In the genomic region with DNA sequence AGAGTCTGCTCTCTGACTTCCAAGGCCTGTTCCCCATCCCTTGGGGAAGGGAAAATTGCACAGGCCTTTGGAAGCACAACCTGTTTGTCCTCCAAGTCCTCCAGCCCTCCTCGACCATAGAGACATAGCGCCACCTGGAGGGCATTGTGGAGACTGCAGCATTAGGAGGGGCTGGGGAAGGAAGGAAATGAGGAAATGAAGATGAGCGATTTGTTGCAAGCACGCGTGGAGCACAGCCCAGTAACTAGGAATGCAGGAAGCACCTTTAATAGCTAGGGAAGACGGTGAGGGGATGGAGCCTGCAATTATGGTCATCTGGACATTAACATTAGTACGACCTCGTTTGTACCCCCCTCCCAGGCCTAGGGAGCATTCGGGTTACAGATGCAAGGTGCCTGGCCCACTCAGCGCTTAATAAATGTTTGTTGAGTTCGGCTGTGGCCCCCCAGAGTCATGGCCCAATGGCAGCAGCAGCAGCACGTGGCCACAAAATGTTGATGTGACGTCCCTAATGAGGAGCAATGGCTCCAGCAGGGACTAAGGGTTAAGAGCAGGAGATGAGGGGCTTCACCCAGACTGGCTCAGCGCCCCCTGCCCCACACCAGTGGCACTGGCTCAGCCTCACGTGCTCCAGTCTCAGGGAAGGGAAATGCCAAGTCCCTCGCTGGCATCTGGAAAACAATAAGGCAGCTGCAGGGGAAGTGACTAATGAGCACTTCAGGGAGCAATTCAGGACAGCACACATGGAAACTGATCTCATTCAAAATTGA, we compare ENCODE assay signal across 1 cellular context.
TF ChIP-seq lines count a peak whose summit lies in the region.

No MANE protein-coding gene starts in this region.

TF ChIP-seq in HepG2, 621 proteins besides CTCF, POLR2A, EP300 and RAD21 (continued from another document and continues in another):
- no peak for TF ChIP-seq SP5 (CRISPR knock-in tag; IDR thresholded peaks at IDR 0.05; ENCODE audit: borderline replicate concordance, low read depth)
- TF ChIP-seq, protein P1, sequence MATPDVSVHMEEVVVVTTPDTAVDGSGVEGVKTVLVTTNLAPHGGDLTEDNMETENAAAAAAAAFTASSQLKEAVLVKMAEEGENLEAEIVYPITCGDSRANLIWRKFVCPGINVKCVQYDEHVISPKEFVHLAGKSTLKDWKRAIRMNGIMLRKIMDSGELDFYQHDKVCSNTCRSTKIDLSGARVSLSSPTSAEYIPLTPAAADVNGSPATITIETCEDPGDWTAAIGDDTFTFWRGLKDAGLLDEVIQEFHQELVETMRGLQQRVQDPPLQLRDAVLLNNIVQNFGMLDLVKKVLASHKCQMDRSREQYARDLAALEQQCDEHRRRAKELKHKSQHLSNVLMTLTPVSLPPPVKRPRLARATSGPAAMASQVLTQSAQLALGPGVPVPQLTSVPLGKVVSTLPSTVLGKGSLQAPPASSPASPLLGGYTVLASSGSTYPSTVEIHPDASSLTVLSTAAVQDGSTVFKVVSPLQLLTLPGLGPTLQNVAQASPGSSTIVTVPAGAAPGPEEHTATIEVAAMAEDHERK (CRISPR knock-in tag; IDR thresholded peaks at IDR 0.05; ENCODE audit: low read depth): no peak
- TF ChIP-seq, protein P2, sequence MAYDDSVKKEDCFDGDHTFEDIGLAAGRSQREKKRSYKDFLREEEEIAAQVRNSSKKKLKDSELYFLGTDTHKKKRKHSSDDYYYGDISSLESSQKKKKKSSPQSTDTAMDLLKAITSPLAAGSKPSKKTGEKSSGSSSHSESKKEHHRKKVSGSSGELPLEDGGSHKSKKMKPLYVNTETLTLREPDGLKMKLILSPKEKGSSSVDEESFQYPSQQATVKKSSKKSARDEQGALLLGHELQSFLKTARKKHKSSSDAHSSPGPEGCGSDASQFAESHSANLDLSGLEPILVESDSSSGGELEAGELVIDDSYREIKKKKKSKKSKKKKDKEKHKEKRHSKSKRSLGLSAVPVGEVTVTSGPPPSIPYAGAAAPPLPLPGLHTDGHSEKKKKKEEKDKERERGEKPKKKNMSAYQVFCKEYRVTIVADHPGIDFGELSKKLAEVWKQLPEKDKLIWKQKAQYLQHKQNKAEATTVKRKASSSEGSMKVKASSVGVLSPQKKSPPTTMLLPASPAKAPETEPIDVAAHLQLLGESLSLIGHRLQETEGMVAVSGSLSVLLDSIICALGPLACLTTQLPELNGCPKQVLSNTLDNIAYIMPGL (CRISPR knock-in tag; IDR thresholded peaks at IDR 0.05; ENCODE audit: borderline replicate concordance in 1 of 2, low read depth in 1 of 2): peak; percentile 21 to 64; a peak in 1 of 4 replicates
- TF ChIP-seq, protein P3, sequence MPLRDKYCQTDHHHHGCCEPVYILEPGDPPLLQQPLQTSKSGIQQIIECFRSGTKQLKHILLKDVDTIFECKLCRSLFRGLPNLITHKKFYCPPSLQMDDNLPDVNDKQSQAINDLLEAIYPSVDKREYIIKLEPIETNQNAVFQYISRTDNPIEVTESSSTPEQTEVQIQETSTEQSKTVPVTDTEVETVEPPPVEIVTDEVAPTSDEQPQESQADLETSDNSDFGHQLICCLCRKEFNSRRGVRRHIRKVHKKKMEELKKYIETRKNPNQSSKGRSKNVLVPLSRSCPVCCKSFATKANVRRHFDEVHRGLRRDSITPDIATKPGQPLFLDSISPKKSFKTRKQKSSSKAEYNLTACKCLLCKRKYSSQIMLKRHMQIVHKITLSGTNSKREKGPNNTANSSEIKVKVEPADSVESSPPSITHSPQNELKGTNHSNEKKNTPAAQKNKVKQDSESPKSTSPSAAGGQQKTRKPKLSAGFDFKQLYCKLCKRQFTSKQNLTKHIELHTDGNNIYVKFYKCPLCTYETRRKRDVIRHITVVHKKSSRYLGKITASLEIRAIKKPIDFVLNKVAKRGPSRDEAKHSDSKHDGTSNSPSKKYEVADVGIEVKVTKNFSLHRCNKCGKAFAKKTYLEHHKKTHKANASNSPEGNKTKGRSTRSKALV (CRISPR knock-in tag; IDR thresholded peaks at IDR 0.05): no peak
- peak; percentile 13; the same call in 1 of the 2 replicates for TF ChIP-seq ZNF12 (CRISPR knock-in tag; IDR thresholded peaks at IDR 0.05)
- 0 out of 2 replicates have a peak, but pooled peaks have one; percentile 19 for TF ChIP-seq TARDBP (CRISPR knock-in tag; IDR thresholded peaks at IDR 0.05)
- TF ChIP-seq, protein P4, sequence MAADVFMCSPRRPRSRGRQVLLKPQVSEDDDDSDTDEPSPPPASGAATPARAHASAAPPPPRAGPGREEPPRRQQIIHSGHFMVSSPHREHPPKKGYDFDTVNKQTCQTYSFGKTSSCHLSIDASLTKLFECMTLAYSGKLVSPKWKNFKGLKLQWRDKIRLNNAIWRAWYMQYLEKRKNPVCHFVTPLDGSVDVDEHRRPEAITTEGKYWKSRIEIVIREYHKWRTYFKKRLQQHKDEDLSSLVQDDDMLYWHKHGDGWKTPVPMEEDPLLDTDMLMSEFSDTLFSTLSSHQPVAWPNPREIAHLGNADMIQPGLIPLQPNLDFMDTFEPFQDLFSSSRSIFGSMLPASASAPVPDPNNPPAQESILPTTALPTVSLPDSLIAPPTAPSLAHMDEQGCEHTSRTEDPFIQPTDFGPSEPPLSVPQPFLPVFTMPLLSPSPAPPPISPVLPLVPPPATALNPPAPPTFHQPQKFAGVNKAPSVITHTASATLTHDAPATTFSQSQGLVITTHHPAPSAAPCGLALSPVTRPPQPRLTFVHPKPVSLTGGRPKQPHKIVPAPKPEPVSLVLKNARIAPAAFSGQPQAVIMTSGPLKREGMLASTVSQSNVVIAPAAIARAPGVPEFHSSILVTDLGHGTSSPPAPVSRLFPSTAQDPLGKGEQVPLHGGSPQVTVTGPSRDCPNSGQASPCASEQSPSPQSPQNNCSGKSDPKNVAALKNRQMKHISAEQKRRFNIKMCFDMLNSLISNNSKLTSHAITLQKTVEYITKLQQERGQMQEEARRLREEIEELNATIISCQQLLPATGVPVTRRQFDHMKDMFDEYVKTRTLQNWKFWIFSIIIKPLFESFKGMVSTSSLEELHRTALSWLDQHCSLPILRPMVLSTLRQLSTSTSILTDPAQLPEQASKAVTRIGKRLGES (CRISPR knock-in tag; IDR thresholded peaks at IDR 0.05; ENCODE audit: borderline replicate concordance): no peak
- no peak for TF ChIP-seq JUNB (CRISPR knock-in tag; IDR thresholded peaks at IDR 0.05; ENCODE audit: borderline replicate concordance)
- no peak for TF ChIP-seq ZNF317 (CRISPR knock-in tag; IDR thresholded peaks at IDR 0.05)
- TF ChIP-seq ZSCAN29 (CRISPR knock-in tag; conservative IDR thresholded peaks at IDR 0.05): no peak
- TF ChIP-seq, protein P5, sequence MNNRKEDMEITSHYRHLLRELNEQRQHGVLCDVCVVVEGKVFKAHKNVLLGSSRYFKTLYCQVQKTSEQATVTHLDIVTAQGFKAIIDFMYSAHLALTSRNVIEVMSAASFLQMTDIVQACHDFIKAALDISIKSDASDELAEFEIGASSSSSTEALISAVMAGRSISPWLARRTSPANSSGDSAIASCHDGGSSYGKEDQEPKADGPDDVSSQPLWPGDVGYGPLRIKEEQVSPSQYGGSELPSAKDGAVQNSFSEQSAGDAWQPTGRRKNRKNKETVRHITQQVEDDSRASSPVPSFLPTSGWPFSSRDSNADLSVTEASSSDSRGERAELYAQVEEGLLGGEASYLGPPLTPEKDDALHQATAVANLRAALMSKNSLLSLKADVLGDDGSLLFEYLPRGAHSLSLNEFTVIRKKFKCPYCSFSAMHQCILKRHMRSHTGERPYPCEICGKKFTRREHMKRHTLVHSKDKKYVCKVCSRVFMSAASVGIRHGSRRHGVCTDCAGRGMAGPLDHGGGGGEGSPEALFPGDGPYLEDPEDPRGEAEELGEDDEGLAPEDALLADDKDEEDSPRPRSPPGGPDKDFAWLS (CRISPR knock-in tag; IDR thresholded peaks at IDR 0.05; ENCODE audit: borderline replicate concordance): 0 out of 2 replicates have a peak, but pooled peaks have one; percentile 25
- TF ChIP-seq IKZF4 (CRISPR knock-in tag; IDR thresholded peaks at IDR 0.05; ENCODE audit: borderline replicate concordance, low read depth, not compliant biosample characterization): no peak
- no peak for TF ChIP-seq ZC3H13 (CRISPR knock-in tag; IDR thresholded peaks at IDR 0.05)
- TF ChIP-seq ZFP36L2 (CRISPR knock-in tag; IDR thresholded peaks at IDR 0.05): 0 out of 2 replicates have a peak, but pooled peaks have one; percentile 41
- no peak for TF ChIP-seq ZNF124 (CRISPR knock-in tag; IDR thresholded peaks at IDR 0.05)
- TF ChIP-seq, protein P6, sequence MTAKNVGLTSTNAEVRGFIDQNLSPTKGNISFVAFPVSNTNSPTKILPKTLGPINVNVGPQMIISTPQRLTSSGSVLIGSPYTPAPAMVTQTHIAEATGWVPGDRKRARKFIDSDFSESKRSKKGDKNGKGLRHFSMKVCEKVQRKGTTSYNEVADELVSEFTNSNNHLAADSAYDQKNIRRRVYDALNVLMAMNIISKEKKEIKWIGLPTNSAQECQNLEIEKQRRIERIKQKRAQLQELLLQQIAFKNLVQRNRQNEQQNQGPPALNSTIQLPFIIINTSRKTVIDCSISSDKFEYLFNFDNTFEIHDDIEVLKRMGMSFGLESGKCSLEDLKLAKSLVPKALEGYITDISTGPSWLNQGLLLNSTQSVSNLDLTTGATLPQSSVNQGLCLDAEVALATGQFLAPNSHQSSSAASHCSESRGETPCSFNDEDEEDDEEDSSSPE (CRISPR knock-in tag; IDR thresholded peaks at IDR 0.05): no peak
- TF ChIP-seq ZNF44 (CRISPR knock-in tag; IDR thresholded peaks at IDR 0.05): no peak
- TF ChIP-seq, protein P7, sequence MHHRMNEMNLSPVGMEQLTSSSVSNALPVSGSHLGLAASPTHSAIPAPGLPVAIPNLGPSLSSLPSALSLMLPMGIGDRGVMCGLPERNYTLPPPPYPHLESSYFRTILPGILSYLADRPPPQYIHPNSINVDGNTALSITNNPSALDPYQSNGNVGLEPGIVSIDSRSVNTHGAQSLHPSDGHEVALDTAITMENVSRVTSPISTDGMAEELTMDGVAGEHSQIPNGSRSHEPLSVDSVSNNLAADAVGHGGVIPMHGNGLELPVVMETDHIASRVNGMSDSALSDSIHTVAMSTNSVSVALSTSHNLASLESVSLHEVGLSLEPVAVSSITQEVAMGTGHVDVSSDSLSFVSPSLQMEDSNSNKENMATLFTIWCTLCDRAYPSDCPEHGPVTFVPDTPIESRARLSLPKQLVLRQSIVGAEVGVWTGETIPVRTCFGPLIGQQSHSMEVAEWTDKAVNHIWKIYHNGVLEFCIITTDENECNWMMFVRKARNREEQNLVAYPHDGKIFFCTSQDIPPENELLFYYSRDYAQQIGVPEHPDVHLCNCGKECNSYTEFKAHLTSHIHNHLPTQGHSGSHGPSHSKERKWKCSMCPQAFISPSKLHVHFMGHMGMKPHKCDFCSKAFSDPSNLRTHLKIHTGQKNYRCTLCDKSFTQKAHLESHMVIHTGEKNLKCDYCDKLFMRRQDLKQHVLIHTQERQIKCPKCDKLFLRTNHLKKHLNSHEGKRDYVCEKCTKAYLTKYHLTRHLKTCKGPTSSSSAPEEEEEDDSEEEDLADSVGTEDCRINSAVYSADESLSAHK (CRISPR knock-in tag; IDR thresholded peaks at IDR 0.05; ENCODE audit: borderline replicate concordance): no peak
- TF ChIP-seq HDAC6 (IDR thresholded peaks at IDR 0.05; ENCODE audit: low read depth, low read length): no peak
- TF ChIP-seq ZNF614 (CRISPR knock-in tag; IDR thresholded peaks at IDR 0.05; ENCODE audit: borderline replicate concordance): peak; percentile 33; the same call in 1 of the 2 replicates
- no peak for TF ChIP-seq SRSF4 (IDR thresholded peaks at IDR 0.05; ENCODE audit: low read depth, low read length, poor library complexity, severe bottlenecking)
- TF ChIP-seq ZNF713 (CRISPR knock-in tag; IDR thresholded peaks at IDR 0.05): no peak
- TF ChIP-seq RBAK (CRISPR knock-in tag; IDR thresholded peaks at IDR 0.05): no peak
- 0 out of 2 replicates have a peak, but pooled peaks have one; percentile 46 for TF ChIP-seq ZNF747 (CRISPR knock-in tag; IDR thresholded peaks at IDR 0.05; ENCODE audit: borderline replicate concordance)
- TF ChIP-seq U2AF1 (optimal IDR thresholded peaks at IDR 0.05; ENCODE audit: low read depth, low read length): no peak
- 0 out of 2 replicates have a peak, but pooled peaks have one; percentile 38 for TF ChIP-seq ZNF788 (CRISPR knock-in tag; IDR thresholded peaks at IDR 0.05; ENCODE audit: borderline replicate concordance)
- 0 out of 2 replicates have a peak, but pooled peaks have one; percentile 30 for TF ChIP-seq ARNTL (CRISPR knock-in tag; IDR thresholded peaks at IDR 0.05)
- TF ChIP-seq ZNF225 (CRISPR knock-in tag; IDR thresholded peaks at IDR 0.05): no peak
- no peak for TF ChIP-seq ZNF20 (CRISPR knock-in tag; IDR thresholded peaks at IDR 0.05)
- no peak for TF ChIP-seq CBX2 (IDR thresholded peaks at IDR 0.05; ENCODE audit: low read depth, low read length)
- TF ChIP-seq CBX2 (CRISPR knock-in tag; IDR thresholded peaks at IDR 0.05; ENCODE audit: low read depth): no peak
- no peak for TF ChIP-seq ZNF652 (CRISPR knock-in tag; IDR thresholded peaks at IDR 0.05; ENCODE audit: borderline replicate concordance, low read depth)
- TF ChIP-seq IKZF1 (IDR thresholded peaks at IDR 0.05): no peak
- TF ChIP-seq KLF16 (CRISPR knock-in tag; IDR thresholded peaks at IDR 0.05): peak in 1 of 2 experiments; percentile 71; a peak in 1 of 4 replicates
- TF ChIP-seq CAMTA2 (CRISPR knock-in tag; IDR thresholded peaks at IDR 0.05; ENCODE audit: borderline replicate concordance): no peak
- no peak for TF ChIP-seq ZNF333 (CRISPR knock-in tag; IDR thresholded peaks at IDR 0.05; ENCODE audit: borderline replicate concordance)
- TF ChIP-seq, protein P8, sequence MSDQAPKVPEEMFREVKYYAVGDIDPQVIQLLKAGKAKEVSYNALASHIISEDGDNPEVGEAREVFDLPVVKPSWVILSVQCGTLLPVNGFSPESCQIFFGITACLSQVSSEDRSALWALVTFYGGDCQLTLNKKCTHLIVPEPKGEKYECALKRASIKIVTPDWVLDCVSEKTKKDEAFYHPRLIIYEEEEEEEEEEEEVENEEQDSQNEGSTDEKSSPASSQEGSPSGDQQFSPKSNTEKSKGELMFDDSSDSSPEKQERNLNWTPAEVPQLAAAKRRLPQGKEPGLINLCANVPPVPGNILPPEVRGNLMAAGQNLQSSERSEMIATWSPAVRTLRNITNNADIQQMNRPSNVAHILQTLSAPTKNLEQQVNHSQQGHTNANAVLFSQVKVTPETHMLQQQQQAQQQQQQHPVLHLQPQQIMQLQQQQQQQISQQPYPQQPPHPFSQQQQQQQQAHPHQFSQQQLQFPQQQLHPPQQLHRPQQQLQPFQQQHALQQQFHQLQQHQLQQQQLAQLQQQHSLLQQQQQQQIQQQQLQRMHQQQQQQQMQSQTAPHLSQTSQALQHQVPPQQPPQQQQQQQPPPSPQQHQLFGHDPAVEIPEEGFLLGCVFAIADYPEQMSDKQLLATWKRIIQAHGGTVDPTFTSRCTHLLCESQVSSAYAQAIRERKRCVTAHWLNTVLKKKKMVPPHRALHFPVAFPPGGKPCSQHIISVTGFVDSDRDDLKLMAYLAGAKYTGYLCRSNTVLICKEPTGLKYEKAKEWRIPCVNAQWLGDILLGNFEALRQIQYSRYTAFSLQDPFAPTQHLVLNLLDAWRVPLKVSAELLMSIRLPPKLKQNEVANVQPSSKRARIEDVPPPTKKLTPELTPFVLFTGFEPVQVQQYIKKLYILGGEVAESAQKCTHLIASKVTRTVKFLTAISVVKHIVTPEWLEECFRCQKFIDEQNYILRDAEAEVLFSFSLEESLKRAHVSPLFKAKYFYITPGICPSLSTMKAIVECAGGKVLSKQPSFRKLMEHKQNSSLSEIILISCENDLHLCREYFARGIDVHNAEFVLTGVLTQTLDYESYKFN (CRISPR knock-in tag; conservative IDR thresholded peaks at IDR 0.05): no peak
- TF ChIP-seq PHF5A (CRISPR knock-in tag; IDR thresholded peaks at IDR 0.05; ENCODE audit: low read depth, unreplicated experiment): peak; percentile 70
- no peak for TF ChIP-seq SMYD3 (CRISPR knock-in tag; IDR thresholded peaks at IDR 0.05)
